In the genomic region with DNA sequence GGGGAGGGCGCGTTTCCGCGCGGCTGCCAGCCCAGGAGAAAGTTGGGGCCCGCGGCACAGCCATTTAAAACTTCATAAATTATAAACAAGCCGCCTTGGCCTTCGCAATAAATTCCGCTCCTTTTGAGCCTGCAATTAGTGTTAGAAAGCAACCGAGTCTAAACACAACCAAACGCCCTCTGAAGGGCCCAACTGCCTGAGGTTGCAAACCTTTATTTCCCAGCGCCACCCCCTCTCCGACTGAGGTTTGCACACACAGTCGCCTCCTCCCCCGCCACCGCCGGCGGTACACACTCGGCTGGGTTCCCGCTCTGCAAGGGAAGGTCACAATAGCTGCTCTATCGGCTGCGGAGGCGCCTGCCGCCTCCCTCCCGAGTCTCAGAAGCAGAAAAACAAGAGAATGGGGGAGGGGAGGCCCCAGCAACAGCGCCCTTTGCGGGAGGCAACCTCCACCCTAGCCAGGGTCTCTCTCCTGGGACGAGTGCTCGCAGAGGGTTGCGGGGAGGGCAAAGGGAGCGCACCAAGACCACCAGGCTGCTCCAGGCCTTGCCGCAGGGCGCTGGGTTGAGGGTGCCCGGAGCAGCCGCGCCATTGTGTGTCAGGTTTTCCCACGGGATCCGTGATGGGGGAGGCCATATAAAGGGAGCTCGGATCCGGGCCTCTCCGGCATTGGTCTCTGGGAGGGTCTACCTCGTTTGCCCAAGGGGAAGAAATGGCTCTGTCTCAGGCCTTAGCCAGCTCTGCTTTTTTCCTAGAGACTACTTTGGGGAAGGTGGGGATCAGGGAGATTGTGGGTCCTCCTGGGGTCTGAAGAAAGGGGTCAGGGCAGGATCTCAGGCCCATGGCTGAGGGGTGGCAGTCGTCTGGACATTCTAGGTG, we compare ENCODE assay signal across 11 cellular contexts. TPM values are rescaled to one million over a fixed set of nuclear protein-coding genes. Genes with fewer than 3 reads are reported as not detected.
DNase-seq lines count a peak whose midpoint lies in the region; ATAC-seq and TF ChIP-seq lines count a peak whose summit lies in the region.
"Had no signal": no experiment of that assay in that cellular context is flagged by ENCODE, and none has a peak within 500 bp of the region (broad histone marks: within the 10 kb centered on the region; RNA-seq: fewer than 3 reads in every experiment).

No MANE protein-coding gene starts in this region.

- no peaks in the 10 kb centered on the region for H3K36me3 ChIP-seq in endodermal cell (ENCODE audit: control insufficient read depth, insufficient read depth, low read length)
- H3K36me3 ChIP-seq in neural progenitor cell, result no peaks in the 10 kb centered on the region

- no peak for TF ChIP-seq POLR2A in NB4 (IDR thresholded peaks at IDR 0.05; ENCODE audit: extremely low read depth, insufficient read length)

- no peaks in the 10 kb centered on the region for H3K9me3 ChIP-seq in endodermal cell (ENCODE audit: control insufficient read depth, low read length)
- no peaks in the 10 kb centered on the region for H3K9me3 ChIP-seq in neural progenitor cell (ENCODE audit: low read depth)

- H3K4me3 Mint-ChIP-seq in endodermal cell (peak overlapping the region; percentile 56), neural progenitor cell (peak overlapping the region; percentile 82)
- H3K4me3 Mint-ChIP-seq: activated B cell treated with CpG ODN at 0.5 μM for 24 hours had no signal

- no peaks in the 10 kb centered on the region for H3K79me2 ChIP-seq in neural progenitor cell (ENCODE audit: low read depth)

- H3K36me3 Mint-ChIP-seq in endodermal cell (ENCODE audit: low read depth) (no peaks in the 10 kb centered on the region), neural progenitor cell (peaks cover 2% of the 10 kb centered on the region)

- peak overlapping the region; percentile 41 for H3K4me3 ChIP-seq in NB4 (ENCODE audit: low read depth, low read length)
- H3K4me3 ChIP-seq in endodermal cell (ENCODE audit: low read length), result peak overlapping the region; percentile 68
- H3K4me3 ChIP-seq in neural progenitor cell, result peak overlapping the region; percentile 34

- 4 to 11% methylated on average over 12 to 44 of the region's 44 CpGs for WGBS in endodermal cell (ENCODE audit: insufficient coverage in 1 of 2, insufficient read length in 1 of 2), 2 experiments

- ATAC-seq in GM18520 (IDR thresholded peaks at IDR 0.05; ENCODE audit: unreplicated experiment), result no peak
- no peak for ATAC-seq in HG02981 (IDR thresholded peaks at IDR 0.05; ENCODE audit: unreplicated experiment)
- ATAC-seq in HG02763 (IDR thresholded peaks at IDR 0.05; ENCODE audit: unreplicated experiment), result no peak

- peaks cover 93% of the 10 kb centered on the region for H4K20me1 ChIP-seq in neural progenitor cell (ENCODE audit: low read depth)

- H3K27me3 Mint-ChIP-seq in endodermal cell (ENCODE audit: insufficient read depth), result peaks cover 100% of the 10 kb centered on the region
- H3K27me3 Mint-ChIP-seq in neural progenitor cell (ENCODE audit: insufficient read depth, low read depth), result peaks cover 90% of the 10 kb centered on the region

- H3K27ac ChIP-seq in endodermal cell (ENCODE audit: low read depth, low read length) (peak overlapping the region; percentile 70), neural progenitor cell (no peak overlapping the region)

- peaks cover 15% of the 10 kb centered on the region for H3F3A ChIP-seq in neural progenitor cell (ENCODE audit: low read depth)

- peaks cover 29% of the 10 kb centered on the region for H3K4me1 Mint-ChIP-seq in endodermal cell
- peaks cover 25% of the 10 kb centered on the region for H3K4me1 Mint-ChIP-seq in neural progenitor cell

- H3K9ac ChIP-seq in endodermal cell (ENCODE audit: extremely low read depth, low read length, poor library complexity, severe bottlenecking) (no peak overlapping the region), neural progenitor cell (no peak overlapping the region)

- peak overlapping the region; percentile 9 for H2AFZ ChIP-seq in neural progenitor cell (replicated peaks)

- H3K4me1 ChIP-seq in endodermal cell (ENCODE audit: control insufficient read depth, insufficient read depth, low read length) (peaks cover 16% of the 10 kb centered on the region), neural progenitor cell (peaks cover 12% of the 10 kb centered on the region)

- H3K27ac Mint-ChIP-seq in endodermal cell (no peak overlapping the region), neural progenitor cell (no peak overlapping the region)
- H3K27ac Mint-ChIP-seq: activated B cell treated with CpG ODN at 0.5 μM for 24 hours had no signal

- no peak for TF ChIP-seq CTCF in GM10248 (IDR thresholded peaks at IDR 0.05; ENCODE audit: control extremely low read depth, extremely low read depth, low read depth, missing control alignments)
- TF ChIP-seq CTCF in NB4 (IDR thresholded peaks at IDR 0.05; ENCODE audit: low read depth, low read length), result no peak
- no peak for TF ChIP-seq CTCF in endodermal cell (conservative IDR thresholded peaks at IDR 0.05)
- no peak for TF ChIP-seq CTCF in neural progenitor cell (IDR thresholded peaks at IDR 0.05)

- no peaks in the 10 kb centered on the region for H3K9me3 Mint-ChIP-seq in endodermal cell
- H3K9me3 Mint-ChIP-seq in neural progenitor cell, result peaks cover 12% of the 10 kb centered on the region
- H3K9me3 Mint-ChIP-seq: activated B cell treated with CpG ODN at 0.5 μM for 24 hours had no signal

- POLR2A ChIA-PET in GM10248 (lab: Yijun Ruan, JAX), result no interaction called here

- DNase-seq in GM10248 (ENCODE audit: extremely low spot score), result peak; percentile 47
- peak; percentile 91 for DNase-seq in NB4 (ENCODE audit: low read depth)
- DNase-seq in endodermal cell, result peak; percentile 89
- peak; percentile 85 for DNase-seq in neural progenitor cell (ENCODE audit: low spot score)
- DNase-seq in SIG-M5 treated with dmso at 0.1 percent for 504 hours (lab: John Stamatoyannopoulos, UW; ENCODE audit: unreplicated experiment), result no peak
- DNase-seq: activated B cell treated with CpG ODN at 0.5 μM for 24 hours had no signal

- H3K27me3 ChIP-seq in endodermal cell (ENCODE audit: control insufficient read depth, insufficient read depth, low read length, poor library complexity, severe bottlenecking) (peaks cover 100% of the 10 kb centered on the region), neural progenitor cell (peaks cover 100% of the 10 kb centered on the region)

- H3K4me2 ChIP-seq in neural progenitor cell, result peak overlapping the region; percentile 76

- CTCF ChIA-PET in GM10248 (lab: Yijun Ruan, JAX), result interaction anchor here (1.3 to 1.5 kb wide), 2 partner anchors 9 to 14 kb away, joined by 3 to 5 read pairs; no protein-coding TSS in a partner anchor

RNA-seq across cellular contexts. Expression of a gene that starts 13.4 kb away (rescaled TPM):
- total RNA-seq in endodermal cell (under 1 TPM; 0.18 TPM), neural progenitor cell (ENCODE audit: low replicate concordance) (not detected in 2 replicates)
- 1.5 TPM for polyA plus RNA-seq in endodermal cell (2013, experiment 1 of 2)
- polyA plus RNA-seq in endodermal cell (2013, experiment 2 of 2), result 1.4 TPM
- total RNA-seq: activated B cell treated with CpG ODN at 0.5 μM for 24 hours, NCI-H460 had no signal

RNA-seq across cellular contexts. Expression of a gene that starts 18.0 kb away (rescaled TPM):
- not detected for total RNA-seq in endodermal cell
- 4.2 TPM for polyA plus RNA-seq in endodermal cell (2013, experiment 1 of 2)
- polyA plus RNA-seq in endodermal cell (2013, experiment 2 of 2), result 4.3 TPM
- not detected in 2 replicates for total RNA-seq in neural progenitor cell (ENCODE audit: low replicate concordance)
- total RNA-seq: activated B cell treated with CpG ODN at 0.5 μM for 24 hours, NCI-H460 had no signal

RNA-seq across cellular contexts. Expression of a gene that starts 23.7 kb away (rescaled TPM):
- total RNA-seq in endodermal cell (not detected), neural progenitor cell (ENCODE audit: low replicate concordance) (not detected in 2 replicates)
- 23.7 TPM for polyA plus RNA-seq in endodermal cell (2013, experiment 1 of 2)
- polyA plus RNA-seq in endodermal cell (2013, experiment 2 of 2), result 13.2 TPM
- total RNA-seq: activated B cell treated with CpG ODN at 0.5 μM for 24 hours, NCI-H460 had no signal

RNA-seq across cellular contexts. Expression of a gene that starts 45.6 kb away (rescaled TPM):
- not detected for total RNA-seq in endodermal cell
- 3.6 TPM for polyA plus RNA-seq in endodermal cell (2013, experiment 1 of 2)
- polyA plus RNA-seq in endodermal cell (2013, experiment 2 of 2), result 2.2 TPM
- not detected in 2 replicates for total RNA-seq in neural progenitor cell (ENCODE audit: low replicate concordance)
- total RNA-seq: activated B cell treated with CpG ODN at 0.5 μM for 24 hours had no signal

RNA-seq across cellular contexts. Expression of a gene that starts 52.6 kb away (rescaled TPM):
- total RNA-seq in endodermal cell (not detected), neural progenitor cell (ENCODE audit: low replicate concordance) (not detected in 2 replicates)
- polyA plus RNA-seq in endodermal cell (2013, experiment 1 of 2), result 5.2 TPM
- polyA plus RNA-seq in endodermal cell (2013, experiment 2 of 2), result 2.4 TPM
- total RNA-seq: activated B cell treated with CpG ODN at 0.5 μM for 24 hours, cardiac septum, NCI-H460 had no signal
